1 cellular context compared by ENCODE assay signal in the genomic region with DNA sequence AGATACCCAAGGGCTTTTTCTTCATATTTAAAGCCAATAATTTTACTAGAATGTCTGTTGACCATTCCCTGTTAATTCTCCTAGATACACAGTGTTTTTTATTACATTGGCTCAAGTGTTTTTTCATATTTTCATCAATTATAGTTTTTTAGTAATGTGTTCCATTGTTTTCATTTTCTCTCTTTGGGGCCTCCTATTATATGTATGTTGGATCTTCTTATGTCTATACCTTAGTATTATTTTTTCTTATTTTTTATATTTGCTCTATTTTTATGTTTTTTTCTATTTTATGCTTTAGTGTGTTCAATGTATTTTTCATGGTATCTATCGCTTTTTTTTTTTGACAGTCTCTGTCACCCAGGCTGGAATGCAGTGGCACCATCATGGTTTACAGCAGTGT.
TF ChIP-seq lines count a peak whose summit lies in the region.

No MANE protein-coding gene starts in this region.

TF ChIP-seq in K562, 482 proteins besides CTCF, POLR2A, EP300 and RAD21 (continued from another document):
- TF ChIP-seq, protein P1, sequence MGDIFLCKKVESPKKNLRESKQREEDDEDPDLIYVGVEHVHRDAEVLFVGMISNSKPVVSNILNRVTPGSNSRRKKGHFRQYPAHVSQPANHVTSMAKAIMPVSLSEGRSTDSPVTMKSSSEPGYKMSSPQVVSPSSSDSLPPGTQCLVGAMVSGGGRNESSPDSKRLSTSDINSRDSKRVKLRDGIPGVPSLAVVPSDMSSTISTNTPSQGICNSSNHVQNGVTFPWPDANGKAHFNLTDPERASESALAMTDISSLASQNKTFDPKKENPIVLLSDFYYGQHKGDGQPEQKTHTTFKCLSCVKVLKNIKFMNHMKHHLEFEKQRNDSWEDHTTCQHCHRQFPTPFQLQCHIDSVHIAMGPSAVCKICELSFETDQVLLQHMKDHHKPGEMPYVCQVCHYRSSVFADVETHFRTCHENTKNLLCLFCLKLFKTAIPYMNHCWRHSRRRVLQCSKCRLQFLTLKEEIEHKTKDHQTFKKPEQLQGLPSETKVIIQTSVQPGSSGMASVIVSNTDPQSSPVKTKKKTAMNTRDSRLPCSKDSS (IDR thresholded peaks at IDR 0.05; ENCODE audit: low read depth, partially characterized antibody): peak; percentile 55
- TF ChIP-seq, protein P2, sequence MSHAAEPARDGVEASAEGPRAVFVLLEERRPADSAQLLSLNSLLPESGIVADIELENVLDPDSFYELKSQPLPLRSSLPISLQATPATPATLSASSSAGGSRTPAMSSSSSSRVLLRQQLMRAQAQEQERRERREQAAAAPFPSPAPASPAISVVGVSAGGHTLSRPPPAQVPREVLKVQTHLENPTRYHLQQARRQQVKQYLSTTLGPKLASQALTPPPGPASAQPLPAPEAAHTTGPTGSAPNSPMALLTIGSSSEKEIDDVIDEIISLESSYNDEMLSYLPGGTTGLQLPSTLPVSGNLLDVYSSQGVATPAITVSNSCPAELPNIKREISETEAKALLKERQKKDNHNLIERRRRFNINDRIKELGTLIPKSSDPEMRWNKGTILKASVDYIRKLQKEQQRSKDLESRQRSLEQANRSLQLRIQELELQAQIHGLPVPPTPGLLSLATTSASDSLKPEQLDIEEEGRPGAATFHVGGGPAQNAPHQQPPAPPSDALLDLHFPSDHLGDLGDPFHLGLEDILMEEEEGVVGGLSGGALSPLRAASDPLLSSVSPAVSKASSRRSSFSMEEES (CRISPR knock-in tag; IDR thresholded peaks at IDR 0.05): no peak
- TF ChIP-seq ZNF436 (CRISPR knock-in tag; IDR thresholded peaks at IDR 0.05) (no peak), FOXK2 (conservative IDR thresholded peaks at IDR 0.05 in 1 of 2, IDR thresholded peaks at IDR 0.05 in 1 of 2; ENCODE audit: low read depth in 2 of 2) (0 out of 4 replicates have a peak, but pooled peaks of 1 of the 2 experiments have one; percentile 20), KDM1A (IDR thresholded peaks at IDR 0.05) (no peak), DNMT1 (IDR thresholded peaks at IDR 0.05) (no peak), ZNF121 (CRISPR knock-in tag; conservative IDR thresholded peaks at IDR 0.05) (no peak), CHD1 (IDR thresholded peaks at IDR 0.05; ENCODE audit: low read length) (no peak), HLTF (IDR thresholded peaks at IDR 0.05) (no peak), ARID2 (IDR thresholded peaks at IDR 0.05) (no peak), ZZZ3 (IDR thresholded peaks at IDR 0.05) (no peak)
- TF ChIP-seq, protein P3, sequence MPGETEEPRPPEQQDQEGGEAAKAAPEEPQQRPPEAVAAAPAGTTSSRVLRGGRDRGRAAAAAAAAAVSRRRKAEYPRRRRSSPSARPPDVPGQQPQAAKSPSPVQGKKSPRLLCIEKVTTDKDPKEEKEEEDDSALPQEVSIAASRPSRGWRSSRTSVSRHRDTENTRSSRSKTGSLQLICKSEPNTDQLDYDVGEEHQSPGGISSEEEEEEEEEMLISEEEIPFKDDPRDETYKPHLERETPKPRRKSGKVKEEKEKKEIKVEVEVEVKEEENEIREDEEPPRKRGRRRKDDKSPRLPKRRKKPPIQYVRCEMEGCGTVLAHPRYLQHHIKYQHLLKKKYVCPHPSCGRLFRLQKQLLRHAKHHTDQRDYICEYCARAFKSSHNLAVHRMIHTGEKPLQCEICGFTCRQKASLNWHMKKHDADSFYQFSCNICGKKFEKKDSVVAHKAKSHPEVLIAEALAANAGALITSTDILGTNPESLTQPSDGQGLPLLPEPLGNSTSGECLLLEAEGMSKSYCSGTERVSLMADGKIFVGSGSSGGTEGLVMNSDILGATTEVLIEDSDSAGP (CRISPR knock-in tag; IDR thresholded peaks at IDR 0.05): no peak
